In the genomic region with DNA sequence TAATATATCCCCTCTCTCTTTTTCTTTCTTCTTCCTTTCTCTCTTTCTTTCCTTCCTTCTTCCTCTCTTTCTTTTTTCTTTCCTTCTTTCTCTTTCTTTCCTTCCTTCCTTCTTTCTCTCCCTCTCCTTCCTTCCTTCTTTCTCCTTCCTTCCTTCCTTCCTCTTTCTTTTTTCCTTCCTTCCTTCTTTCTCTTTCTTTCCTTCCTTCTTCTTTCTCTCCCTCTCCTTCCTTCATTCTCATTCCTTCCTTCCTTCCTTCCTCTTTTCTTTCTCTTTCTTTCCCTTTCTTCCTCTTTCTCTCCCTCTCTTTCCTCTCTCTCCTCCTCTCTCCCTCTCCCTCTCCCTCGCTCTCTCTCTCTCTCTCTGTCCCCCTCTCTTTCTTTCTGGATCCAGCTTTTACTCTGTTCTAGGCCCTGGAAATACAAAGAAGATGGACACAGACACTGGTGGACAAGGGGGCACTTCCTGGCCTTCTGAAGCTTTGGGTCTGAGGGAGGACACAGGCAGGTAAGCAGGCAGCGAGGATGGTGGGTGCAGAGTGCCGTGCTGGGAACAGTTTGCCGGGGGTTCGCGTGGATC, we compare ENCODE assay signal across 1 cellular context.
TF ChIP-seq lines count a peak whose summit lies in the region.

No MANE protein-coding gene starts in this region.

TF ChIP-seq in endothelial cell of umbilical vein, 7 proteins besides CTCF, POLR2A, EP300 and RAD21:
- TF ChIP-seq FOS (IDR thresholded peaks at IDR 0.05; ENCODE audit: borderline replicate concordance, insufficient read depth, low read length) = no peak
- no peak for TF ChIP-seq MYC (IDR thresholded peaks at IDR 0.05; ENCODE audit: low read depth, low read length)
- TF ChIP-seq, protein P1, sequence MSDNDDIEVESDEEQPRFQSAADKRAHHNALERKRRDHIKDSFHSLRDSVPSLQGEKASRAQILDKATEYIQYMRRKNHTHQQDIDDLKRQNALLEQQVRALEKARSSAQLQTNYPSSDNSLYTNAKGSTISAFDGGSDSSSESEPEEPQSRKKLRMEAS (IDR thresholded peaks at IDR 0.05; ENCODE audit: insufficient read depth, insufficient read length) = no peak
- TF ChIP-seq POLR2AphosphoS5 (IDR thresholded peaks at IDR 0.05; ENCODE audit: insufficient read depth, low read depth, low read length) = no peak
